ENCODE assay signal across 1 cellular context in the genomic region with DNA sequence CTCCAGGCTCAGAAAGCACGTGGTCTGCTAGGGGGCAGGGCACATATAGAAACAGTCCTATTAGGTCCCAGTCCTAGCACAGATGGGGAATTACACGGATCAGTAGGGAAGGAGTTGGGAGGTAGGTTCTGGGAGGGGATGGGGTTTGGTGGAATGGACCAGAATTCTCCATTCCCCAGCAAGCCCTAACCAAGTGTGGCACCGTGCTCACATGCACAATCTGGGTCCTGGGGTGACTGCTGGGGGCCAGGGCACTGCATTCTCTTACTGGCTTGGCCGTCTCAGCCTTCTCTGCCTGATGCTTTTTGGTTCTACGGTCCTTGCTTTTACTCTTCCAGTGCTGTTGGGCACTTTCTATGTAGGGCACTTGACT.
TF ChIP-seq lines count a peak whose summit lies in the region.

No MANE protein-coding gene starts in this region.

TF ChIP-seq in H1, 55 proteins besides CTCF, POLR2A, EP300 and RAD21:
- TF ChIP-seq CHD2 (IDR thresholded peaks at IDR 0.05; ENCODE audit: low read length) (no peak), KDM5A (IDR thresholded peaks at IDR 0.05; ENCODE audit: low read length) (no peak), ZNF274 (IDR thresholded peaks at IDR 0.05; ENCODE audit: borderline replicate concordance, extremely low read depth, low read length) (no peak), CTBP2 (IDR thresholded peaks at IDR 0.05; ENCODE audit: borderline replicate concordance, insufficient read depth, insufficient read length, low read length) (no peak), RNF2 (IDR thresholded peaks at IDR 0.05; ENCODE audit: borderline replicate concordance, low read depth, low read length, missing control alignments, poor library complexity, severe bottlenecking) (no peak), JUN (IDR thresholded peaks at IDR 0.05; ENCODE audit: low read depth, low read length) (no peak), NANOG (IDR thresholded peaks at IDR 0.05; ENCODE audit: insufficient read depth, low read depth, low read length, poor library complexity, severe bottlenecking) (no peak), CBX5 (IDR thresholded peaks at IDR 0.05; ENCODE audit: low read depth, low read length) (no peak), GABPA (IDR thresholded peaks at IDR 0.05; ENCODE audit: borderline replicate concordance, insufficient read depth, low read length) (no peak), POU5F1 (IDR thresholded peaks at IDR 0.05; ENCODE audit: low read depth, low read length) (no peak), SRF (IDR thresholded peaks at IDR 0.05; ENCODE audit: low read depth, low read length) (no peak), CBX8 (IDR thresholded peaks at IDR 0.05; ENCODE audit: borderline replicate concordance, low read depth, low read length) (no peak), TAF1 (IDR thresholded peaks at IDR 0.05; ENCODE audit: low read depth, low read length) (no peak), SIN3A (conservative IDR thresholded peaks at IDR 0.05 in 1 of 2, IDR thresholded peaks at IDR 0.05 in 1 of 2; ENCODE audit: low read depth in 1 of 2, low read length in 2 of 2) (no peak)
